In the genomic region with DNA sequence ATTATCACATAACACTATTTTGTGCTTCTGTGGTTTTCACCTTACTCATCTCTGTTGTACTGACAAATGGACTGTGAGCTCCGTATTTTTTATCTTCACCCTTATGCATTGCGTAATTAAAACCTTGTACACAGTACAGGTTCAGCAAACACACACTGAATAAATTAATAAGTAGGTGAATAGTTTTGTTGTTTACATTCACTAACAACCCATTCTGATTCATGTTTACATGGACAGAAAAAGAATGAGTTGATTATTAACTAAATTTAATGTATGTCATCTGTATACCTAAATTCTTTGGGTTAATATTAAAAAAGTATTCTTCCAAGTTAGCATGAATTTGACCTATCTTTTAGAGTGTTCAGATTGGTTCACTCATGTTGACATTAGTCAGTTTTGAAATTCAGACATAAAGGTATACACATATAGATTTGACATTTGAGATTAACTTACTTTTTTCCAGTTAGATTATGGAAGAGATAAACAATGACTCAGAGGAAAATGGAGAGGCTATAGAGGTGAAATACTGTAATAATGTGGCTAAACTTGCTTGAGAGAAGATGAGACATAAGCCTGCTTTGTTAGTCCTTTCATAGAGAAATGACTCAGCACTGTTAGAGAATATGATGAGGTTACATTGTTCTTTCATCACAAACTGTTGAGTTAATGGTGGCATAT, we compare ENCODE assay signal across 11 cellular contexts.
DNase-seq lines count a peak whose midpoint lies in the region; ATAC-seq and TF ChIP-seq lines count a peak whose summit lies in the region.
"Had no signal": no experiment of that assay in that cellular context is flagged by ENCODE, and none has a peak within 500 bp of the region (broad histone marks: within the 10 kb centered on the region; RNA-seq: fewer than 3 reads in every experiment).

No MANE protein-coding gene starts in this region.

- no peak overlapping the region for H3T11ph ChIP-seq in H9 (ENCODE audit: low read length)

- no peak overlapping the region for H3K4me3 Mint-ChIP-seq in H9
- no peak overlapping the region for H3K4me3 Mint-ChIP-seq in activated naive CD8-positive, alpha-beta T cell treated with anti-CD3 and anti-CD28 coated beads for 36 hours
- H3K4me3 Mint-ChIP-seq: naive B cell had no signal

- H3K27ac Mint-ChIP-seq in H9 = no peak overlapping the region
- H3K27ac Mint-ChIP-seq in activated naive CD8-positive, alpha-beta T cell treated with anti-CD3 and anti-CD28 coated beads for 36 hours = no peak overlapping the region
- H3K27ac Mint-ChIP-seq: activated naive CD4-positive, alpha-beta T cell treated with anti-CD3 and anti-CD28 coated beads, Interleukin-2, amount 50 U/mL, for 72 hours; naive B cell had no signal

- H3K56ac ChIP-seq in H9 (ENCODE audit: insufficient read length, low read depth, low read length) = no peak overlapping the region

- no peak overlapping the region for H2BK20ac ChIP-seq in H9 (ENCODE audit: low read depth, low read length, poor library complexity, severe bottlenecking)

- no peak overlapping the region for H3K23ac ChIP-seq in H9 (ENCODE audit: insufficient read length, low read depth, low read length)

- no peaks in the 10 kb centered on the region for H3K23me2 ChIP-seq in H9 (ENCODE audit: insufficient read length, low read depth, low read length, poor library complexity, severe bottlenecking)

- no peak overlapping the region for H2AFZ ChIP-seq in H9 (ENCODE audit: low read length)

- H3K36me3 Mint-ChIP-seq in H9 (ENCODE audit: insufficient read depth in 1 of 3, low read depth in 3 of 3) = no peaks in the 10 kb centered on the region
- no peaks in the 10 kb centered on the region for H3K36me3 Mint-ChIP-seq in activated naive CD8-positive, alpha-beta T cell treated with anti-CD3 and anti-CD28 coated beads for 36 hours
- H3K36me3 Mint-ChIP-seq: activated naive CD4-positive, alpha-beta T cell treated with anti-CD3 and anti-CD28 coated beads, Interleukin-2, amount 50 U/mL, for 72 hours; naive B cell had no signal

- H3K4me1 Mint-ChIP-seq in H9 = peaks cover 9 to 20% of the 10 kb centered on the region in 2 experiments
- no peaks in the 10 kb centered on the region for H3K4me1 Mint-ChIP-seq in activated naive CD8-positive, alpha-beta T cell treated with anti-CD3 and anti-CD28 coated beads for 36 hours

- ATAC-seq in GM19043 (IDR thresholded peaks at IDR 0.05; ENCODE audit: low read depth, unreplicated experiment) (peak; percentile 75), HG03565 (IDR thresholded peaks at IDR 0.05; ENCODE audit: unreplicated experiment) (peak; percentile 86)

- no peak overlapping the region for H2BK120ac ChIP-seq in H9 (ENCODE audit: low read depth, low read length, poor library complexity, severe bottlenecking)

- H3K27ac ChIP-seq in H9 (ENCODE audit: insufficient read length, low read depth, low read length) = no peak overlapping the region

- no peak overlapping the region for H3K4me2 ChIP-seq in H9 (ENCODE audit: insufficient read depth, insufficient read length, low read length)

- no peak overlapping the region for H3K18ac ChIP-seq in H9 (ENCODE audit: insufficient read length, low read depth, low read length)

- H4K8ac ChIP-seq in H9 (replicated peaks; ENCODE audit: insufficient read length, low read depth, low read length) = no peak overlapping the region

- H2BK12ac ChIP-seq in H9 (ENCODE audit: insufficient read length, low read depth, low read length) = no peak overlapping the region

- H2BK5ac ChIP-seq in H9 (ENCODE audit: insufficient read length, low read length) = no peak overlapping the region

- H3K9ac ChIP-seq in H9 (ENCODE audit: extremely low read depth, insufficient read length, low read length) = no peak overlapping the region

- no peaks in the 10 kb centered on the region for H3K27me3 ChIP-seq in H9 (ENCODE audit: insufficient read depth, low read length)
- H3K27me3 ChIP-seq: tibial nerve had no signal

- peak; percentile 78 for DNase-seq in A172 (ENCODE audit: low spot score)
- peak; percentile 69 for DNase-seq in dermis blood vessel endothelial cell
- no peak for DNase-seq in activated effector memory CD4-positive, alpha-beta T cell treated with anti-CD3 and anti-CD28 coated beads, Interleukin-2, amount 50 U/mL, for 16 hours
- DNase-seq in H9 = no peak
- DNase-seq in posterior cingulate gyrus = no peak
- no peak for DNase-seq in activated naive CD8-positive, alpha-beta T cell treated with anti-CD3 and anti-CD28 coated beads for 36 hours
- DNase-seq: naive B cell had no signal

- no peaks in the 10 kb centered on the region for H3K4me1 ChIP-seq in H9 (ENCODE audit: insufficient read depth, low read length)
- H3K4me1 ChIP-seq: tibial nerve had no signal

- H4K91ac ChIP-seq in H9 (ENCODE audit: insufficient read length, low read depth, low read length) = no peak overlapping the region

- no peaks in the 10 kb centered on the region for H3K79me1 ChIP-seq in H9 (ENCODE audit: insufficient read depth, low read depth, low read length, poor library complexity, severe bottlenecking)

- no peaks in the 10 kb centered on the region for H4K20me1 ChIP-seq in H9 (ENCODE audit: control insufficient read depth, insufficient read depth, insufficient read length)

- TF ChIP-seq CTCF in H9 (conservative IDR thresholded peaks at IDR 0.05) = no peak

- intact Hi-C loops in posterior cingulate gyrus (cut with DNase I) = no loop called here

- WGBS in H9 (ENCODE audit: extremely low coverage, insufficient read length, low lambda C conversion rate) = no CpG with 5 or more reads among the region's 2 CpGs

- no peaks in the 10 kb centered on the region for H3K9me3 ChIP-seq in H9 (ENCODE audit: control insufficient read depth, low read depth, low read length)
- H3K9me3 ChIP-seq: tibial nerve had no signal

- no peak overlapping the region for H2BK15ac ChIP-seq in H9 (ENCODE audit: low read depth, low read length)

- no peaks in the 10 kb centered on the region for H3K79me2 ChIP-seq in H9 (ENCODE audit: insufficient read depth, low read length)

- H2AK5ac ChIP-seq in H9 (ENCODE audit: insufficient read length, low read length) = no peak overlapping the region

- H3K4ac ChIP-seq in H9 (ENCODE audit: low read depth, low read length) = no peak overlapping the region

- H4K5ac ChIP-seq in H9 (ENCODE audit: insufficient read length, low read depth, low read length) = no peak overlapping the region

- H3K27me3 Mint-ChIP-seq in H9 (ENCODE audit: low read depth) = no peaks in the 10 kb centered on the region; the same call in 1 of the 2 replicates
- no peaks in the 10 kb centered on the region for H3K27me3 Mint-ChIP-seq in activated naive CD8-positive, alpha-beta T cell treated with anti-CD3 and anti-CD28 coated beads for 36 hours

- no peak overlapping the region for H3K14ac ChIP-seq in H9 (ENCODE audit: insufficient read depth, low read length)

- H3K9me3 Mint-ChIP-seq in H9 = no peaks in the 10 kb centered on the region; a peak in 1 of 5 replicates
- H3K9me3 Mint-ChIP-seq in activated naive CD8-positive, alpha-beta T cell treated with anti-CD3 and anti-CD28 coated beads for 36 hours = no peaks in the 10 kb centered on the region

Comparison
In these comparisons a context has a peak if more than half of its experiments do, and no peak if none do; other contexts are left out.
1. DNase-seq: peak in A172 (single experiment) and dermis blood vessel endothelial cell (single experiment); none in activated effector memory CD4-positive, alpha-beta T cell treated with anti-CD3 and anti-CD28 coated beads, Interleukin-2, amount 50 U/mL, for 16 hours (single experiment), H9 (single experiment), posterior cingulate gyrus (0 of 10) and activated naive CD8-positive, alpha-beta T cell treated with anti-CD3 and anti-CD28 coated beads for 36 hours (single experiment).